In the genomic region with DNA sequence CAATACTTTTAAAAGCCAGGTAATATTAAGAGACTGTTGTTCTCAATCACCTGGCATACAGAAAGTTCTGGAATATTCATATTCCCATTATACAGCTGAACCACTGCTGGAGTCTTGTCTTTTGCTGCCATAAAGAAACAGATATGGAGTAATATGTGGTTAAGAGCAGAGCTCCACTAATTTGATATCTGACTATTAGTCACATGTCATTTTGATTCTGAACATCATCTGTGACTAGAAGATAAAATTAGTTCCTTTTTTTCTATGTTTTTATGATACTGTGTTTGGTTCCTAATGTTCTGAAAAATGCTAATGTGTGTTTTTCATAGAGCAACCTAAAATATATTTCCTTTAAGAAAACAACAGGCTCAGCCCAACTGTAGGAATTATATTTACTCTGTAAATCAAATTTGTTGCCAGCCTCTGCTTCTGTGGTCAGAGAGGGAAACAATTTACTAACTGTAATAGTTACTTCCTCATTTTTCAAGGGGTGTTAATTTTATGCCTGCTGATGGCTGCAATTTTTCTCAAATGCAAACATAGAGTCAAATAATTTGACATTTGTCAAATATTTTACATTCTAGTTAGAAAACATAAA, we compare ENCODE assay signal across 10 cellular contexts. TPM values are rescaled to one million over a fixed set of nuclear protein-coding genes. Genes with fewer than 3 reads are reported as not detected.
DNase-seq lines count a peak whose midpoint lies in the region; ATAC-seq, FAIRE-seq and TF ChIP-seq lines count a peak whose summit lies in the region.
"Had no signal": no experiment of that assay in that cellular context is flagged by ENCODE, and none has a peak within 500 bp of the region (broad histone marks: within the 10 kb centered on the region; RNA-seq: fewer than 3 reads in every experiment).

No MANE protein-coding gene starts in this region.

- no peak overlapping the region for H2AFZ ChIP-seq in GM12878 (ENCODE audit: control insufficient read depth, low read depth, low read length)
- H2AFZ ChIP-seq in hepatocyte, result no peak overlapping the region

- DNase-seq in CD4-positive, CD25-positive, alpha-beta regulatory T cell, result no peak
- DNase-seq in GM12878 (ENCODE audit: low read depth, low spot score) (no peak), NCI-H2196 (lab: John Stamatoyannopoulos, UW; ENCODE audit: unreplicated experiment) (no peak), hepatocyte (ENCODE audit: low spot score) (no peak), GM13977 (ENCODE audit: low spot score) (no peak)
- DNase-seq: activated T-cell treated with anti-CD3 and anti-CD28 coated beads, Interleukin-2, amount 50 U/mL, for 1 hour; mesendoderm had no signal

- intact Hi-C loops in GM12878 (cut with micrococcal nuclease; ENCODE audit: unreplicated experiment), result loop anchor here (1.0 kb wide), 1 partner anchor 34 kb away; the partner anchor contains the start of gene TXLNB

- H3K4me2 ChIP-seq in GM12878 (ENCODE audit: control insufficient read depth, insufficient read depth), result no peak overlapping the region
- H3K4me2 ChIP-seq in hepatocyte, result no peak overlapping the region

- BruUV-seq in GM12878 (replicated peaks; lab: Mats Ljungman, UMichigan), result no TSS peak

- no peak overlapping the region for H3K9ac ChIP-seq in GM12878 (ENCODE audit: control insufficient read depth, insufficient read depth, low read length)

- in situ Hi-C loops in GM12878 (cut with MboI), result no loop called here
- in situ Hi-C loops in GM13977 (cut with MboI; ENCODE audit: low pct_unique_long_range_greater_than_20kb, low sequenced_read_pairs, unreplicated experiment), result no loop called here

- H3K9me2 ChIP-seq in hepatocyte (replicated peaks; ENCODE audit: insufficient read depth), result no peaks in the 10 kb centered on the region

- peaks cover 5% of the 10 kb centered on the region for H3K27me3 Mint-ChIP-seq in CD4-positive, CD25-positive, alpha-beta regulatory T cell

- no peak overlapping the region for H3K27ac ChIP-seq in CD4-positive, CD25-positive, alpha-beta regulatory T cell (ENCODE audit: insufficient read depth, low read length, poor library complexity, severe bottlenecking)
- H3K27ac ChIP-seq in GM12878 (ENCODE audit: control insufficient read depth, insufficient read depth) (peak overlapping the region; percentile 63; the same call in 1 of the 2 replicates), hepatocyte (no peak overlapping the region)

- H3K27ac Mint-ChIP-seq in CD4-positive, CD25-positive, alpha-beta regulatory T cell, result peak overlapping the region in 2 of 3 donors; percentile 43 to 72

- POLR2A ChIA-PET in GM12878 (lab: Charles Lee), result interaction anchor here (0.5 to 3.7 kb wide), 6 partner anchors 10 to 636 kb away, joined by 3 to 25 read pairs (median 7); partner anchors contain the start of gene TXLNB

- H3K4me3 Mint-ChIP-seq in CD4-positive, CD25-positive, alpha-beta regulatory T cell, result peak overlapping the region in 1 of 4 donors; percentile 78

- H4K20me1 ChIP-seq in GM12878 (ENCODE audit: control insufficient read depth, insufficient read depth) (no peaks in the 10 kb centered on the region), hepatocyte (ENCODE audit: insufficient read depth, poor library complexity, severe bottlenecking) (no peaks in the 10 kb centered on the region)

- H3K9me3 ChIP-seq in CD4-positive, CD25-positive, alpha-beta regulatory T cell (ENCODE audit: control insufficient read depth in 2 of 2, low read length in 2 of 2), result no peaks in the 10 kb centered on the region
- H3K9me3 ChIP-seq in GM12878 (replicated peaks; ENCODE audit: control insufficient read depth, insufficient read depth, low read length) (no peaks in the 10 kb centered on the region; the same call in 2 of the 3 replicates), hepatocyte (ENCODE audit: low read depth) (no peaks in the 10 kb centered on the region)

- TF ChIP-seq EP300 in GM12878 (IDR thresholded peaks at IDR 0.05; ENCODE audit: borderline replicate concordance in 1 of 2, control insufficient read depth in 1 of 2, low read depth in 2 of 2, low read length in 2 of 2), result peak; percentile 22 to 63; a peak in 1 of 4 replicates

- SMC1A ChIA-PET in GM12878 (lab: Charles Lee; ENCODE audit: uncharacterized antibody, unreplicated experiment), result interaction anchor here (1.0 to 9.9 kb wide), 13 partner anchors 11 to 105 kb away, joined by 3 to 71 read pairs (median 4); partner anchors contain the start of genes CITED2 and TXLNB

- peaks cover 22% of the 10 kb centered on the region for H3K4me1 ChIP-seq in CD4-positive, CD25-positive, alpha-beta regulatory T cell (ENCODE audit: control insufficient read depth, insufficient read depth, low read length, poor library complexity, severe bottlenecking)
- H3K4me1 ChIP-seq in GM12878 (ENCODE audit: control insufficient read depth, insufficient read depth, low read length), result peaks cover 27% of the 10 kb centered on the region
- no peaks in the 10 kb centered on the region for H3K4me1 ChIP-seq in hepatocyte (ENCODE audit: insufficient read depth)

- TF ChIP-seq RAD21 in GM12878 (IDR thresholded peaks at IDR 0.05; ENCODE audit: insufficient read depth, low read depth, low read length), result no peak

- peaks cover 0 to 7% (median 1%) of the 10 kb centered on the region in 7 donors for H3K9me3 Mint-ChIP-seq in CD4-positive, CD25-positive, alpha-beta regulatory T cell

- peaks cover 23 to 47% (median 30%) of the 10 kb centered on the region in 4 donors for H3K4me1 Mint-ChIP-seq in CD4-positive, CD25-positive, alpha-beta regulatory T cell

- TF ChIP-seq CTCF in GM12878 (IDR thresholded peaks at IDR 0.05 in 2 of 3, conservative IDR thresholded peaks at IDR 0.05 in 1 of 3; ENCODE audit: control insufficient read depth in 2 of 3, extremely low read depth in 1 of 3, insufficient read depth in 1 of 3, low read depth in 3 of 3, low read length in 3 of 3) (no peak), hepatocyte (IDR thresholded peaks at IDR 0.05; ENCODE audit: poor library complexity) (no peak), GM13977 (IDR thresholded peaks at IDR 0.05; ENCODE audit: extremely low read depth, insufficient read depth, missing control alignments) (no peak)

- no peak for TF ChIP-seq POLR2A in GM12878 (IDR thresholded peaks at IDR 0.05; ENCODE audit: low read depth, low read length)

- no peaks in the 10 kb centered on the region for H3K79me2 ChIP-seq in GM12878 (ENCODE audit: control insufficient read depth, insufficient read depth, low read length)
- H3K79me2 ChIP-seq in hepatocyte, result no peaks in the 10 kb centered on the region

- peaks cover 6% of the 10 kb centered on the region for H3K36me3 Mint-ChIP-seq in CD4-positive, CD25-positive, alpha-beta regulatory T cell

- RAD21 ChIA-PET in GM12878 (lab: Charles Lee; ENCODE audit: unreplicated experiment), result interaction anchor here (0.8 to 4.1 kb wide), 13 partner anchors 11 to 106 kb away, joined by 3 to 42 read pairs (median 4); partner anchors contain the start of gene TXLNB

- H3K4me3 ChIP-seq in CD4-positive, CD25-positive, alpha-beta regulatory T cell (ENCODE audit: low read depth, low read length), result no peak overlapping the region
- H3K4me3 ChIP-seq in GM12878, result no peak overlapping the region
- H3K4me3 ChIP-seq in hepatocyte, result no peak overlapping the region

- no peaks in the 10 kb centered on the region for H3K27me3 ChIP-seq in CD4-positive, CD25-positive, alpha-beta regulatory T cell (ENCODE audit: control insufficient read depth, insufficient read depth, low read length)
- H3K27me3 ChIP-seq in GM12878 (replicated peaks in 1 of 2; ENCODE audit: control insufficient read depth in 2 of 2, insufficient read depth in 2 of 2, low read length in 1 of 2), result no peaks in the 10 kb centered on the region
- H3K27me3 ChIP-seq in hepatocyte, result no peaks in the 10 kb centered on the region

- no peaks in the 10 kb centered on the region for H3K36me3 ChIP-seq in CD4-positive, CD25-positive, alpha-beta regulatory T cell (ENCODE audit: control insufficient read depth, insufficient read depth, low read length)
- no peaks in the 10 kb centered on the region for H3K36me3 ChIP-seq in GM12878 (ENCODE audit: control insufficient read depth in 2 of 2, insufficient read depth in 2 of 2, low read length in 1 of 2)
- H3K36me3 ChIP-seq in hepatocyte (replicated peaks; ENCODE audit: insufficient read depth, low read depth), result no peaks in the 10 kb centered on the region

- CTCF ChIA-PET in GM12878 (lab: Yijun Ruan, JAX), result interaction anchor here (0.6 to 5.1 kb wide), 12 partner anchors 8 to 105 kb away, joined by 3 to 28 read pairs (median 5); partner anchors contain the start of gene TXLNB

- no peak for ATAC-seq in CD4-positive, CD25-positive, alpha-beta regulatory T cell (ENCODE audit: low read depth in 2 of 2)
- peak; percentile 32 for ATAC-seq in GM19463 (IDR thresholded peaks at IDR 0.05; ENCODE audit: unreplicated experiment)
- ATAC-seq in HG03439 (IDR thresholded peaks at IDR 0.05; ENCODE audit: unreplicated experiment), result peak; percentile 40
- ATAC-seq in GM12878, result peak; percentile 66
- ATAC-seq in HG02938 (IDR thresholded peaks at IDR 0.05; ENCODE audit: unreplicated experiment), result no peak

- peak; percentile 69 for FAIRE-seq in GM12878 (lab: Jason Lieb, UNC)

RNA-seq across cellular contexts. Expression of gene TXLNB, which starts 33.3 kb away (rescaled TPM):
- 0.47 TPM for total RNA-seq in CD4-positive, CD25-positive, alpha-beta regulatory T cell
- polyA plus RNA-seq in CD4-positive, CD25-positive, alpha-beta regulatory T cell, result under 1 TPM; 0.16 to 0.31 (median 0.21) TPM
- 9.3 and 10.2 TPM in 2 replicates for total RNA-seq in GM12878 (2013; cell fraction: nucleolus; rRNA removed)
- 0.23 and 0.27 TPM in 2 replicates for total RNA-seq in GM12878 (2014; rRNA removed)
- total RNA-seq in GM12878 (2014; rRNA removed; fragmentation: Illumina TruSeq; extraction: Trizol), result 0.36 and 0.69 TPM in 2 replicates
- 0.21 TPM in 2 replicates for total RNA-seq in GM12878 (2021)
- 0.29 TPM for polyA plus RNA-seq in GM12878 (2011; ENCODE audit: low read depth)
- polyA plus RNA-seq in GM12878 (2011; rRNA removed), result 1.3 and 2.1 TPM in 2 replicates
- 0.57 and 0.89 TPM in 2 replicates for polyA plus RNA-seq in GM12878 (2011; cell fraction: cytosol; rRNA removed)
- 1.5 and 2.4 TPM in 2 replicates for polyA plus RNA-seq in GM12878 (2011; cell fraction: nucleus; rRNA removed)
- 0.38 and 1.1 TPM in 2 replicates for polyA plus RNA-seq in GM12878 (2012)
- polyA plus RNA-seq in GM12878 (2014; fragmentation: Illumina TruSeq; extraction: Trizol), result 0.05 and 0.22 TPM in 2 replicates
- under 1 TPM; 0.07 to 0.10 TPM for polyA plus RNA-seq in GM12878 (2014; fragmentation: Nextera tagmentation; extraction: Ambion mirVana)
- polyA plus RNA-seq in GM12878 (2014; rRNA removed), result 0.05 and 0.68 TPM in 2 replicates
- under 1 TPM in 1 of 2 experiments, not detected in 1; 0.21 TPM for polyA plus RNA-seq in GM12878 (2016; fragmentation: Nextera tagmentation; extraction: Ambion mirVana)
- polyA minus RNA-seq in GM12878 (2011; rRNA and poly(A)+ RNA removed), result 1.9 and 2.2 TPM in 2 replicates
- 1.3 TPM in 1 of 2 replicates, not detected in the other for polyA minus RNA-seq in GM12878 (2011; cell fraction: cytosol; rRNA and poly(A)+ RNA removed)
- polyA minus RNA-seq in GM12878 (2011; cell fraction: nucleus; rRNA and poly(A)+ RNA removed), result 1.3 and 1.6 TPM in 2 replicates
- 0.50 and 0.56 TPM in 2 replicates for total RNA-seq in hepatocyte
- 0.37 and 0.43 TPM in 2 replicates for polyA plus RNA-seq in hepatocyte

RNA-seq across cellular contexts. Expression of gene CITED2, which starts 49.3 kb away (rescaled TPM):
- 151 TPM for total RNA-seq in CD4-positive, CD25-positive, alpha-beta regulatory T cell
- 10 to 100 TPM; 30.6 to 39.9 (median 38.4) TPM for polyA plus RNA-seq in CD4-positive, CD25-positive, alpha-beta regulatory T cell
- total RNA-seq in GM12878 (2013; cell fraction: nucleolus; rRNA removed), result 14.1 and 15.5 TPM in 2 replicates
- 11.5 and 13.7 TPM in 2 replicates for total RNA-seq in GM12878 (2014; rRNA removed)
- total RNA-seq in GM12878 (2014; rRNA removed; fragmentation: Illumina TruSeq; extraction: Trizol), result 3.0 and 3.3 TPM in 2 replicates
- 18.0 and 20.0 TPM in 2 replicates for total RNA-seq in GM12878 (2021)
- polyA plus RNA-seq in GM12878 (2011; ENCODE audit: low read depth), result 2.8 TPM
- 8.1 and 9.8 TPM in 2 replicates for polyA plus RNA-seq in GM12878 (2011; rRNA removed)
- polyA plus RNA-seq in GM12878 (2011; cell fraction: cytosol; rRNA removed), result 4.7 and 7.7 TPM in 2 replicates
- 11.2 and 14.7 TPM in 2 replicates for polyA plus RNA-seq in GM12878 (2011; cell fraction: nucleus; rRNA removed)
- 6.4 and 7.1 TPM in 2 replicates for polyA plus RNA-seq in GM12878 (2012)
- 8.9 and 9.9 TPM in 2 replicates for polyA plus RNA-seq in GM12878 (2014; fragmentation: Illumina TruSeq; extraction: Trizol)
- under 1 TPM; 0.08 to 0.49 TPM for polyA plus RNA-seq in GM12878 (2014; fragmentation: Nextera tagmentation; extraction: Ambion mirVana)
- 8.5 and 11.2 TPM in 2 replicates for polyA plus RNA-seq in GM12878 (2014; rRNA removed)
- polyA plus RNA-seq in GM12878 (2016; fragmentation: Nextera tagmentation; extraction: Ambion mirVana), result 1 to 10 TPM; 3.1 to 6.0 TPM
- polyA minus RNA-seq in GM12878 (2011; rRNA and poly(A)+ RNA removed), result 2.9 and 4.4 TPM in 2 replicates
- 6.4 and 9.0 TPM in 2 replicates for polyA minus RNA-seq in GM12878 (2011; cell fraction: cytosol; rRNA and poly(A)+ RNA removed)
- 10.4 and 20.6 TPM in 2 replicates for polyA minus RNA-seq in GM12878 (2011; cell fraction: nucleus; rRNA and poly(A)+ RNA removed)
- total RNA-seq in hepatocyte, result 262 and 292 TPM in 2 replicates
- 78.5 and 97.6 TPM in 2 replicates for polyA plus RNA-seq in hepatocyte

Comparison
In these comparisons a context has a peak if more than half of its experiments do, and no peak if none do; other contexts are left out.
1. ATAC-seq: peak in GM19463 (single experiment), HG03439 (single experiment) and GM12878 (single experiment); none in CD4-positive, CD25-positive, alpha-beta regulatory T cell (0 of 2) and HG02938 (single experiment).